Comparison of ENCODE assay signal across 15 cellular contexts in the genomic region with DNA sequence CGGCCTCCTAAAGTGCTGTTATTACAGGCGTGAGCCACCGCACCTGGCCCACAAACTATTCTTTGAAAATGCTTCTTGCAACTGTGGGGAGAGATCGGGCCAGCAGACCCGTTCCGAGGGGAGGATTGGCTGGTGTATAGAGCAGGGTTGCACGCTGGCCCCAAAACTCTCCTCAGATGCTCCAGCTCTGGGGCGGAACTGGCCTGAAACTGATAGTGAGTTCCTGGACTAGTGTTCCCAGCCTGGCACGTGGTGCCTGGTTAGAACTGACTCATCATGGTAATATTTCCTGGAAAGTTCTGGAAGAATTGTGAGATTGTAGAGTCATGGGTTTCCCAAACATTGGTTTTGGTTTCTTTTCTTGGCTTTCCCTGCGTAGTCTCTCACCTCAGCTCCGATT.
DNase-seq lines count a peak whose midpoint lies in the region; ATAC-seq and TF ChIP-seq lines count a peak whose summit lies in the region.
"Had no signal": no experiment of that assay in that cellular context is flagged by ENCODE, and none has a peak within 500 bp of the region (broad histone marks: within the 10 kb centered on the region; RNA-seq: fewer than 3 reads in every experiment).

No MANE protein-coding gene starts in this region.

- H3K4me1 ChIP-seq in neuronal stem cell (ENCODE audit: control insufficient read depth in 2 of 2, insufficient read depth in 1 of 2, low read depth in 1 of 2, low read length in 2 of 2) (no peaks in the 10 kb centered on the region), testis (peaks cover 2% of the 10 kb centered on the region)
- H3K4me1 ChIP-seq: gastroesophageal sphincter had no signal

- H2BK5ac ChIP-seq in neuronal stem cell (ENCODE audit: low read length): no peak overlapping the region

- H3K4ac ChIP-seq in neuronal stem cell (ENCODE audit: low read length): no peak overlapping the region

- H4K8ac ChIP-seq in neuronal stem cell (ENCODE audit: low read depth, low read length): no peak overlapping the region

- no peak overlapping the region for H4K91ac ChIP-seq in neuronal stem cell (ENCODE audit: low read depth, low read length, poor library complexity)

- TF ChIP-seq POLR2A in testis (IDR thresholded peaks at IDR 0.05): no peak

- H3K36me3 ChIP-seq in neuronal stem cell (replicated peaks in 1 of 2; ENCODE audit: control insufficient read depth in 2 of 2, insufficient read depth in 2 of 2, low read length in 2 of 2): no peaks in the 10 kb centered on the region
- H3K36me3 ChIP-seq in testis (ENCODE audit: low read depth, missing control alignments): no peaks in the 10 kb centered on the region
- H3K36me3 ChIP-seq: gastroesophageal sphincter had no signal

- no peaks in the 10 kb centered on the region for H3K36me3 Mint-ChIP-seq in activated T-helper 2 cell treated with anti-CD3 and anti-CD28 coated beads, Interferon-gamma antibody, Interleukin-2, Interleukin-4, amounts not matched to agents 10 μg/mL and 5 μg/mL and 100 μg/mL, durations not matched to agents 14 hours and 24 hours and 36 hours (ENCODE audit: low read depth)
- H3K36me3 Mint-ChIP-seq: memory B cell had no signal

- H3K4me1 Mint-ChIP-seq in activated T-helper 2 cell treated with anti-CD3 and anti-CD28 coated beads, Interferon-gamma antibody, Interleukin-2, Interleukin-4, amounts not matched to agents 10 μg/mL and 5 μg/mL and 100 μg/mL, durations not matched to agents 14 hours and 24 hours and 36 hours (ENCODE audit: low read depth): no peaks in the 10 kb centered on the region
- H3K4me1 Mint-ChIP-seq: activated naive CD8-positive, alpha-beta T cell treated with anti-CD3 and anti-CD28 coated beads, Interleukin-2, amount 50 U/mL, for 24 hours; memory B cell; T-helper 17 cell had no signal

- peak; percentile 91 for DNase-seq in COLO829 (ENCODE audit: low spot score)
- DNase-seq in RKO (ENCODE audit: low spot score): peak; percentile 4
- peak; percentile 81 for DNase-seq in myocyte (ENCODE audit: low read depth)
- no peak for DNase-seq in neuronal stem cell (ENCODE audit: low spot score)
- no peak for DNase-seq in NCI-H774 (lab: John Stamatoyannopoulos, UW)
- DNase-seq in testis: no peak
- no peak for DNase-seq in activated T-helper 2 cell treated with anti-CD3 and anti-CD28 coated beads, Interferon-gamma antibody, Interleukin-2, Interleukin-4, amounts not matched to agents 10 μg/mL and 5 μg/mL and 100 μg/mL, durations not matched to agents 14 hours and 24 hours and 36 hours (ENCODE audit: low spot score)
- DNase-seq: activated naive CD8-positive, alpha-beta T cell treated with anti-CD3 and anti-CD28 coated beads, Interleukin-2, amount 50 U/mL, for 24 hours; NCI-H1417; NK-92 treated with Interleukin-12 subunit alpha and Interleukin-12 subunit beta, amount 100 ng/mL, for 24 hours; T-helper 17 cell had no signal

- H3K4me3 Mint-ChIP-seq in activated T-helper 2 cell treated with anti-CD3 and anti-CD28 coated beads, Interferon-gamma antibody, Interleukin-2, Interleukin-4, amounts not matched to agents 10 μg/mL and 5 μg/mL and 100 μg/mL, durations not matched to agents 14 hours and 24 hours and 36 hours (ENCODE audit: low read depth): no peak overlapping the region
- H3K4me3 Mint-ChIP-seq: activated naive CD8-positive, alpha-beta T cell treated with anti-CD3 and anti-CD28 coated beads, Interleukin-2, amount 50 U/mL, for 24 hours; memory B cell; T-helper 17 cell had no signal

- intact Hi-C loops in testis (cut with DNase I; ENCODE audit: low total_unique reads): no loop called here
- intact Hi-C loops in activated T-helper 2 cell treated with anti-CD3 and anti-CD28 coated beads, Interferon-gamma antibody, Interleukin-2, Interleukin-4, amounts not matched to agents 10 μg/mL and 5 μg/mL and 100 μg/mL, durations not matched to agents 14 hours and 24 hours and 36 hours (cut with micrococcal nuclease): no loop called here

- H3K27ac Mint-ChIP-seq in activated T-helper 2 cell treated with anti-CD3 and anti-CD28 coated beads, Interferon-gamma antibody, Interleukin-2, Interleukin-4, amounts not matched to agents 10 μg/mL and 5 μg/mL and 100 μg/mL, durations not matched to agents 14 hours and 24 hours and 36 hours: no peak overlapping the region
- H3K27ac Mint-ChIP-seq: activated naive CD8-positive, alpha-beta T cell treated with anti-CD3 and anti-CD28 coated beads, Interleukin-2, amount 50 U/mL, for 24 hours; memory B cell; T-helper 17 cell had no signal

- no peak overlapping the region for H3K14ac ChIP-seq in neuronal stem cell (ENCODE audit: low read length)

- H2BK12ac ChIP-seq in neuronal stem cell (ENCODE audit: low read length): no peak overlapping the region

- no peak overlapping the region for H3K4me3 ChIP-seq in neuronal stem cell (ENCODE audit: low read length in 2 of 2)
- no peak overlapping the region for H3K4me3 ChIP-seq in testis
- H3K4me3 ChIP-seq: gastroesophageal sphincter, smooth muscle cell had no signal

- H3K23ac ChIP-seq in neuronal stem cell (ENCODE audit: low read depth, low read length, poor library complexity): no peak overlapping the region

- H3K27ac ChIP-seq in neuronal stem cell (replicated peaks; ENCODE audit: low read length) (no peak overlapping the region), testis (no peak overlapping the region)

- no CpG with 5 or more reads among the region's 11 CpGs for WGBS in neuronal stem cell (ENCODE audit: extremely low coverage in 2 of 2, insufficient read length in 2 of 2, insufficient replicate concordance in 1 of 2), 2 donors
- 54 to 81% methylated on average over 10 to 11 of the region's 11 CpGs for WGBS in testis, 2 donors

- no peak overlapping the region for H3K4me2 ChIP-seq in neuronal stem cell (ENCODE audit: insufficient read depth, low read length, poor library complexity, severe bottlenecking)
- H3K4me2 ChIP-seq: smooth muscle cell had no signal

- no peak overlapping the region for H2AK5ac ChIP-seq in neuronal stem cell (ENCODE audit: low read depth, low read length)

- H3K9ac ChIP-seq in neuronal stem cell (ENCODE audit: low read depth, low read length, poor library complexity): no peak overlapping the region

- TF ChIP-seq CTCF in testis (IDR thresholded peaks at IDR 0.05): no peak

- H3K27me3 ChIP-seq in neuronal stem cell (ENCODE audit: control insufficient read depth in 3 of 3, insufficient read depth in 3 of 3, low read depth in 1 of 3, low read length in 3 of 3) (no peaks in the 10 kb centered on the region), testis (no peaks in the 10 kb centered on the region)
- H3K27me3 ChIP-seq: gastroesophageal sphincter had no signal

- no peak overlapping the region for H2BK15ac ChIP-seq in neuronal stem cell (ENCODE audit: low read length)

- no peak overlapping the region for H2BK120ac ChIP-seq in neuronal stem cell (ENCODE audit: low read depth, low read length)

- ATAC-seq in esophagus mucosa: peak; percentile 32
- ATAC-seq: activated naive CD8-positive, alpha-beta T cell treated with anti-CD3 and anti-CD28 coated beads, Interleukin-2, amount 50 U/mL, for 24 hours; gastroesophageal sphincter; T-helper 17 cell had no signal

- no peak overlapping the region for H2AFZ ChIP-seq in neuronal stem cell (ENCODE audit: low read length)

- H3K27me3 Mint-ChIP-seq in activated T-helper 2 cell treated with anti-CD3 and anti-CD28 coated beads, Interferon-gamma antibody, Interleukin-2, Interleukin-4, amounts not matched to agents 10 μg/mL and 5 μg/mL and 100 μg/mL, durations not matched to agents 14 hours and 24 hours and 36 hours (ENCODE audit: low read depth): no peaks in the 10 kb centered on the region
- H3K27me3 Mint-ChIP-seq: activated naive CD8-positive, alpha-beta T cell treated with anti-CD3 and anti-CD28 coated beads, Interleukin-2, amount 50 U/mL, for 24 hours; memory B cell; T-helper 17 cell had no signal

- H3K18ac ChIP-seq in neuronal stem cell (ENCODE audit: low read length): no peak overlapping the region

- no peaks in the 10 kb centered on the region for H3K79me1 ChIP-seq in neuronal stem cell (ENCODE audit: low read depth, low read length)

- peaks cover 29% of the 10 kb centered on the region for H3K9me3 Mint-ChIP-seq in activated T-helper 2 cell treated with anti-CD3 and anti-CD28 coated beads, Interferon-gamma antibody, Interleukin-2, Interleukin-4, amounts not matched to agents 10 μg/mL and 5 μg/mL and 100 μg/mL, durations not matched to agents 14 hours and 24 hours and 36 hours

- H3K9me3 ChIP-seq in neuronal stem cell (replicated peaks in 1 of 2; ENCODE audit: control insufficient read depth in 2 of 2, insufficient read depth in 1 of 2, low read depth in 1 of 2, low read length in 2 of 2): no peaks in the 10 kb centered on the region
- H3K9me3 ChIP-seq in testis: no peaks in the 10 kb centered on the region
- H3K9me3 ChIP-seq: gastroesophageal sphincter had no signal

Comparison
In these comparisons a context has a peak if more than half of its experiments do, and no peak if none do; other contexts are left out.
1. DNase-seq: peak in COLO829 (single experiment), RKO (single experiment) and myocyte (single experiment); none in neuronal stem cell (single experiment), NCI-H774 (single experiment), testis (single experiment) and activated T-helper 2 cell treated with anti-CD3 and anti-CD28 coated beads, Interferon-gamma antibody, Interleukin-2, Interleukin-4, amounts not matched to agents 10 μg/mL and 5 μg/mL and 100 μg/mL, durations not matched to agents 14 hours and 24 hours and 36 hours (single experiment).